In the genomic region with DNA sequence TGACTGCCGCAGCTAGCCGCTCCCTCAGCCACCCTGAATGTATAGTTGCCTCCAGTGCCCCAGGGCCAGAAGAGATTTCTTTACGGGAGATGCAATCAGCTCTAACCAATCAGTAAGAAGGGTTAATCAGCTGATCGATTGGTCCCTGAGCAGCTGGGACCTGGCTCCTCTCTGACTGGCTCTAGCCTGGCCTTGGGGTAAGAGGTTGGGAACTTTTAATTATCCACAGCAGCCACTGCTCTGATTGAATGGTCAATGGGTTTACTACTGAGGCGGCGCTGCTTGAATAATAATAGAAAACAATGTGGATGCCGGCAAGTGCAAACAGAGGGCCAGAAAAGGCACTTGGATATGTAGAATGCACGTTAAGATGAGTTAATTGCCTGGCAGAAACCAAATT, we compare ENCODE assay signal across 19 cellular contexts.
DNase-seq lines count a peak whose midpoint lies in the region; ATAC-seq, FAIRE-seq and TF ChIP-seq lines count a peak whose summit lies in the region.
"Had no signal": no experiment of that assay in that cellular context is flagged by ENCODE, and none has a peak within 500 bp of the region (broad histone marks: within the 10 kb centered on the region; RNA-seq: fewer than 3 reads in every experiment).

No MANE protein-coding gene starts in this region.

- H3K27me3 ChIP-seq in HUES64 (ENCODE audit: insufficient read depth, low read length) (no peaks in the 10 kb centered on the region), astrocyte (ENCODE audit: insufficient read depth, low read length) (no peaks in the 10 kb centered on the region), iPS DF 6.9 (ENCODE audit: control insufficient read depth, insufficient read depth, low read length) (no peaks in the 10 kb centered on the region), smooth muscle cell (ENCODE audit: low read depth) (no peaks in the 10 kb centered on the region), spleen (replicated peaks in 1 of 7) (peaks cover 0 to 11% (median 0%) of the 10 kb centered on the region in 7 donors)
- H3K27me3 ChIP-seq: SJCRH30, testis had no signal

- no peak for TF ChIP-seq CTCF in astrocyte (IDR thresholded peaks at IDR 0.05; ENCODE audit: insufficient read depth, low read depth, low read length)
- TF ChIP-seq CTCF in smooth muscle cell (IDR thresholded peaks at IDR 0.05; ENCODE audit: borderline replicate concordance, insufficient read depth, poor library complexity, severe bottlenecking): no peak
- TF ChIP-seq CTCF in spleen (IDR thresholded peaks at IDR 0.05 in 8 of 11, conservative IDR thresholded peaks at IDR 0.05 in 3 of 11): no peak

- no peak overlapping the region for H2AFZ ChIP-seq in astrocyte (ENCODE audit: low read depth, low read length)
- no peak overlapping the region for H2AFZ ChIP-seq in smooth muscle cell (ENCODE audit: low read depth)

- peaks cover 2% of the 10 kb centered on the region for H3K27me3 Mint-ChIP-seq in astrocyte (ENCODE audit: low read depth, unreplicated experiment)

- H3K79me2 ChIP-seq in astrocyte (ENCODE audit: insufficient read depth, low read length): no peaks in the 10 kb centered on the region
- H3K79me2 ChIP-seq in smooth muscle cell (ENCODE audit: low read depth): no peaks in the 10 kb centered on the region

- DNase-seq in astrocyte (ENCODE audit: low read depth) (no peak), iPS DF 6.9 (ENCODE audit: low read depth, low spot score) (peak; percentile 35), smooth muscle cell (lab: John Stamatoyannopoulos, UW; ENCODE audit: unreplicated experiment) (no peak), spleen (no peak)
- DNase-seq: activated CD4-positive, alpha-beta T cell treated with anti-CD3 and anti-CD28 coated beads for 36 hours; activated gamma-delta T cell; NCI-H1092 treated with DMSO at 0.1 percent for 48 hours; NCI-H345; pancreas; SJCRH30; T-helper 9 cell; testis had no signal

- H3K27ac ChIP-seq in HUES64 (ENCODE audit: low read depth, low read length) (peak overlapping the region; percentile 75; the same call in 1 of the 2 replicates), astrocyte (ENCODE audit: low read depth, low read length) (no peak overlapping the region), iPS DF 6.9 (ENCODE audit: low read length) (no peak overlapping the region), smooth muscle cell (ENCODE audit: low read depth) (peak overlapping the region; percentile 70), spleen (no peak overlapping the region)
- H3K27ac ChIP-seq: pancreas, testis had no signal

- no peak for FAIRE-seq in astrocyte (lab: Jason Lieb, UNC)
- FAIRE-seq: D721Med, G401.6, GM12878, pancreas had no signal

- H3K4me2 ChIP-seq in astrocyte (ENCODE audit: low read length) (peak overlapping the region; percentile 79), smooth muscle cell (no peak overlapping the region)

- H3K4me1 ChIP-seq in HUES64 (ENCODE audit: insufficient read depth, low read length) (peaks cover 61% of the 10 kb centered on the region), astrocyte (ENCODE audit: insufficient read depth, low read length) (peaks cover 9% of the 10 kb centered on the region), iPS DF 6.9 (ENCODE audit: control insufficient read depth, insufficient read depth, low read length) (peaks cover 3% of the 10 kb centered on the region; the same call in 1 of the 2 replicates), smooth muscle cell (ENCODE audit: low read depth) (peaks cover 35% of the 10 kb centered on the region), spleen (no peaks in the 10 kb centered on the region)
- H3K4me1 ChIP-seq: pancreas, testis had no signal

- H3K9me3 ChIP-seq in HUES64 (ENCODE audit: insufficient read depth, low read depth, low read length) (no peaks in the 10 kb centered on the region), astrocyte (ENCODE audit: insufficient read depth, low read depth, low read length) (no peaks in the 10 kb centered on the region), iPS DF 6.9 (ENCODE audit: control insufficient read depth, insufficient read depth, low read length) (no peaks in the 10 kb centered on the region), smooth muscle cell (replicated peaks; ENCODE audit: low read depth) (no peaks in the 10 kb centered on the region), spleen (no peaks in the 10 kb centered on the region)
- H3K9me3 ChIP-seq: pancreas, SJCRH30, testis had no signal

- no peak overlapping the region for H3K27ac Mint-ChIP-seq in astrocyte (ENCODE audit: unreplicated experiment)
- H3K27ac Mint-ChIP-seq: activated CD4-positive, alpha-beta T cell treated with anti-CD3 and anti-CD28 coated beads for 36 hours; B cell had no signal

- H3F3A ChIP-seq in smooth muscle cell (ENCODE audit: low read depth): peaks cover 7% of the 10 kb centered on the region

- ATAC-seq in HG02981 (IDR thresholded peaks at IDR 0.05; ENCODE audit: unreplicated experiment) (no peak), HG02938 (IDR thresholded peaks at IDR 0.05; ENCODE audit: unreplicated experiment) (no peak)
- ATAC-seq: activated CD4-positive, alpha-beta T cell treated with anti-CD3 and anti-CD28 coated beads for 36 hours; GM12878; pancreas had no signal

- no peak for TF ChIP-seq POLR2A in spleen (IDR thresholded peaks at IDR 0.05)

- H3K9me3 Mint-ChIP-seq in astrocyte (ENCODE audit: unreplicated experiment): no peaks in the 10 kb centered on the region

- no peaks in the 10 kb centered on the region for H3K36me3 Mint-ChIP-seq in astrocyte (ENCODE audit: low read depth, unreplicated experiment)

- no peak overlapping the region for H3K4me3 Mint-ChIP-seq in astrocyte (ENCODE audit: unreplicated experiment)
- H3K4me3 Mint-ChIP-seq: activated CD4-positive, alpha-beta T cell treated with anti-CD3 and anti-CD28 coated beads for 36 hours; B cell had no signal

- 13% methylated on average over 8 of the region's 8 CpGs for WGBS in HUES64
- no CpG with 5 or more reads among the region's 8 CpGs for WGBS in iPS DF 6.9 (ENCODE audit: insufficient coverage, insufficient read length)
- WGBS in smooth muscle cell (ENCODE audit: low lambda C conversion rate): 22% methylated on average over 8 of the region's 8 CpGs
- WGBS in spleen, 5 donors: 46 to 64% (median 64%) methylated on average over 8 of the region's 8 CpGs

- intact Hi-C loops in spleen (cut with DNase I; ENCODE audit: low total_unique reads): no loop called here

- H3K9ac ChIP-seq in HUES64 (ENCODE audit: low read depth, low read length) (no peak overlapping the region), astrocyte (ENCODE audit: low read length) (no peak overlapping the region), smooth muscle cell (ENCODE audit: low read depth) (no peak overlapping the region)

- no peak overlapping the region for H3K4me3 ChIP-seq in HUES64 (ENCODE audit: low read length)
- H3K4me3 ChIP-seq in astrocyte (ENCODE audit: insufficient read depth, low read depth, low read length): no peak overlapping the region
- H3K4me3 ChIP-seq in iPS DF 6.9 (ENCODE audit: low read length): no peak overlapping the region
- H3K4me3 ChIP-seq in smooth muscle cell: no peak overlapping the region
- H3K4me3 ChIP-seq in spleen: no peak overlapping the region
- H3K4me3 ChIP-seq: GM12878, pancreas, SJCRH30, testis had no signal

- H4K20me1 ChIP-seq in astrocyte (ENCODE audit: insufficient read depth, low read length) (no peaks in the 10 kb centered on the region), smooth muscle cell (ENCODE audit: low read depth) (no peaks in the 10 kb centered on the region)

- peaks cover 11% of the 10 kb centered on the region for H3K4me1 Mint-ChIP-seq in astrocyte (ENCODE audit: low read depth, unreplicated experiment)
- H3K4me1 Mint-ChIP-seq: activated CD4-positive, alpha-beta T cell treated with anti-CD3 and anti-CD28 coated beads for 36 hours; B cell had no signal

- H3K36me3 ChIP-seq in HUES64 (ENCODE audit: insufficient read depth, low read length): no peaks in the 10 kb centered on the region
- no peaks in the 10 kb centered on the region for H3K36me3 ChIP-seq in astrocyte (ENCODE audit: insufficient read depth, low read length)
- no peaks in the 10 kb centered on the region for H3K36me3 ChIP-seq in iPS DF 6.9 (ENCODE audit: control insufficient read depth, insufficient read depth, low read length)
- no peaks in the 10 kb centered on the region for H3K36me3 ChIP-seq in smooth muscle cell (ENCODE audit: low read depth)
- no peaks in the 10 kb centered on the region for H3K36me3 ChIP-seq in spleen
- H3K36me3 ChIP-seq: pancreas, SJCRH30 had no signal

Comparison
In these comparisons a context has a peak if more than half of its experiments do, and no peak if none do; other contexts are left out.
1. H3K27ac ChIP-seq: peak in HUES64 (single experiment) and smooth muscle cell (single experiment); none in astrocyte (single experiment), iPS DF 6.9 (single experiment) and spleen (0 of 8).